ENCODE assay signal across 1 cellular context in genomic region chr7:76267107-76267834, GRCh38.
TF ChIP-seq lines count a peak whose summit lies in the region.

No MANE protein-coding gene starts in this region.

TF ChIP-seq in A549, 52 proteins besides CTCF, POLR2A, EP300 and RAD21 (continued from another document):
- TF ChIP-seq REST (IDR thresholded peaks at IDR 0.05) (no peak), USF2 (IDR thresholded peaks at IDR 0.05) (no peak), TP53 (CRISPR knock-in tag; IDR thresholded peaks at IDR 0.05) (no peak), JUN (IDR thresholded peaks at IDR 0.05) (no peak), FOSB (CRISPR knock-in tag; IDR thresholded peaks at IDR 0.05) (no peak)
